Comparison of ENCODE assay signal across 9 cellular contexts in genomic region chr19:28646629-28647028, GRCh38.
"Had no signal": no experiment of that assay in that cellular context is flagged by ENCODE, and none has a peak within 500 bp of the region (broad histone marks: within the 10 kb centered on the region; RNA-seq: fewer than 3 reads in every experiment).

No MANE protein-coding gene starts in this region.

- FAIRE-seq: HTR-8/SVneo had no signal

- DNase-seq: GM23248, GOT3, H7, HFFc6, IMR-90, KBM-7 had no signal

- H3K27ac Mint-ChIP-seq: HFFc6 had no signal

- H3K27ac ChIP-seq: GM23248 had no signal

- H3K36me3 ChIP-seq: HAP-1 had no signal

- ATAC-seq: HCT116 had no signal

- H3K9ac ChIP-seq: GM23248 had no signal

- H3K4me1 ChIP-seq: HAP-1 had no signal

- H3K4me3 Mint-ChIP-seq: HFFc6 had no signal

- H3K4me3 ChIP-seq: GM23248, HAP-1 had no signal

- H2AFZ ChIP-seq: GM23248 had no signal

- H3K9me3 ChIP-seq: HAP-1 had no signal
